Comparison of ENCODE assay signal across 25 cellular contexts in genomic region chr14:61111145-61112130, GRCh38.
DNase-seq lines count a peak whose midpoint lies in the region; ATAC-seq and TF ChIP-seq lines count a peak whose summit lies in the region.
"Had no signal": no experiment of that assay in that cellular context is flagged by ENCODE, and none has a peak within 500 bp of the region (broad histone marks: within the 10 kb centered on the region; RNA-seq: fewer than 3 reads in every experiment).

No MANE protein-coding gene starts in this region.

- intact Hi-C loops in dendritic cell treated with granulocyte-macrophage colony-stimulating factor and Interleukin-4, amounts not matched to agents 40 ng/mL and 50 ng/mL, for 4 days (cut with micrococcal nuclease) = no loop called here
- intact Hi-C loops in tibial artery (cut with DNase I; ENCODE audit: low total_unique reads) = no loop called here

- no peaks in the 10 kb centered on the region for H3K9me3 Mint-ChIP-seq in dendritic cell treated with granulocyte-macrophage colony-stimulating factor and Interleukin-4, amounts not matched to agents 40 ng/mL and 50 ng/mL, for 4 days
- peaks cover 50% of the 10 kb centered on the region for H3K9me3 Mint-ChIP-seq in nephron progenitor cell
- peaks cover 8% of the 10 kb centered on the region for H3K9me3 Mint-ChIP-seq in activated T-helper 17 cell treated with anti-CD3 and anti-CD28 coated beads, Interleukin-2, amount 50 U/mL, for 72 hours
- peaks cover 11% of the 10 kb centered on the region for H3K9me3 Mint-ChIP-seq in activated naive CD8-positive, alpha-beta T cell treated with anti-CD3 and anti-CD28 coated beads for 36 hours
- H3K9me3 Mint-ChIP-seq: stimulated activated naive CD8-positive, alpha-beta T cell treated with anti-CD3 and anti-CD28 coated beads, Interleukin-15, Interleukin-2, amounts not matched to agents 100 ng/mL and 50 ng/mL, for 24 hours had no signal

- H3K27ac Mint-ChIP-seq in dendritic cell treated with granulocyte-macrophage colony-stimulating factor and Interleukin-4, amounts not matched to agents 40 ng/mL and 50 ng/mL, for 4 days = peak overlapping the region; percentile 95
- peak overlapping the region; percentile 89 for H3K27ac Mint-ChIP-seq in nephron progenitor cell
- no peak overlapping the region for H3K27ac Mint-ChIP-seq in activated T-helper 17 cell treated with anti-CD3 and anti-CD28 coated beads, Interleukin-2, amount 50 U/mL, for 72 hours
- H3K27ac Mint-ChIP-seq in activated naive CD8-positive, alpha-beta T cell treated with anti-CD3 and anti-CD28 coated beads for 36 hours = no peak overlapping the region
- H3K27ac Mint-ChIP-seq: activated CD4-positive, alpha-beta T cell treated with anti-CD3 and anti-CD28 coated beads, Interleukin-2, amount 10 ng/mL, durations not matched to agents 24 days and 14 days; CD8-positive, alpha-beta memory T cell; stimulated activated naive CD8-positive, alpha-beta T cell treated with anti-CD3 and anti-CD28 coated beads, Interleukin-15, Interleukin-2, amounts not matched to agents 100 ng/mL and 50 ng/mL, for 24 hours; T-helper 17 cell had no signal

- ATAC-seq in activated T-helper 17 cell treated with anti-CD3 and anti-CD28 coated beads, Interleukin-2, amount 50 U/mL, for 72 hours (replicated peaks) = no peak
- ATAC-seq: GM12878, lower lobe of right lung, Panc1, T-helper 17 cell had no signal

- H3K27ac ChIP-seq in tibial artery = peak overlapping the region; percentile 34 to 71
- H3K27ac ChIP-seq: lower lobe of right lung, ovary, sigmoid colon had no signal

- no peaks in the 10 kb centered on the region for H3K9me3 ChIP-seq in tibial artery
- H3K9me3 ChIP-seq: ovary had no signal

- peaks cover 7% of the 10 kb centered on the region for H3K27me3 Mint-ChIP-seq in dendritic cell treated with granulocyte-macrophage colony-stimulating factor and Interleukin-4, amounts not matched to agents 40 ng/mL and 50 ng/mL, for 4 days
- H3K27me3 Mint-ChIP-seq in nephron progenitor cell (ENCODE audit: low read depth, poor library complexity) = peaks cover 4% of the 10 kb centered on the region
- H3K27me3 Mint-ChIP-seq in activated T-helper 17 cell treated with anti-CD3 and anti-CD28 coated beads, Interleukin-2, amount 50 U/mL, for 72 hours = peaks cover 9% of the 10 kb centered on the region
- H3K27me3 Mint-ChIP-seq in activated naive CD8-positive, alpha-beta T cell treated with anti-CD3 and anti-CD28 coated beads for 36 hours = peaks cover 16% of the 10 kb centered on the region
- H3K27me3 Mint-ChIP-seq: activated CD4-positive, alpha-beta T cell treated with anti-CD3 and anti-CD28 coated beads, Interleukin-2, amount 10 ng/mL, durations not matched to agents 24 days and 14 days had no signal

- H3K27me3 ChIP-seq in tibial artery = no peaks in the 10 kb centered on the region
- H3K27me3 ChIP-seq: ovary had no signal

- DNase-seq in NCI-H2227 treated with DMSO at 0.1 percent for 48 hours (lab: John Stamatoyannopoulos, UW) (peak; percentile 14), nephron progenitor cell (peak; percentile 41), tibial artery (no peak), SHP77 (lab: John Stamatoyannopoulos, UW) (no peak), SIG-M5 treated with dmso at 0.1 percent for 504 hours (lab: John Stamatoyannopoulos, UW; ENCODE audit: unreplicated experiment) (no peak)
- DNase-seq in activated naive CD8-positive, alpha-beta T cell treated with anti-CD3 and anti-CD28 coated beads for 36 hours = no peak
- DNase-seq: activated CD4-positive, alpha-beta T cell treated with anti-CD3 and anti-CD28 coated beads, Interleukin-2, amount 10 ng/mL, durations not matched to agents 24 days and 14 days; activated effector memory CD4-positive, alpha-beta T cell treated with Interleukin-2 at 50 U/mL for 16 hours; CD8-positive, alpha-beta memory T cell; DMS53; lower lobe of right lung; NCI-H1105 treated with DMSO at 0.1 percent for 48 hours; NCI-H2081 treated with DMSO at 0.1 percent for 48 hours; NCI-H510A; ovary; sigmoid colon; stimulated activated CD4-positive, alpha-beta T cell treated with anti-CD3 and anti-CD28 coated beads, Interleukin-2, amount 100 ng/mL, for 48 hours; T-helper 17 cell; trophoblast cell had no signal

- H3K4me3 ChIP-seq in tibial artery = peak overlapping the region; percentile 11 to 30
- H3K4me3 ChIP-seq: GM12878, HAP-1, lower lobe of right lung, ovary, sigmoid colon had no signal

- H3K36me3 Mint-ChIP-seq in dendritic cell treated with granulocyte-macrophage colony-stimulating factor and Interleukin-4, amounts not matched to agents 40 ng/mL and 50 ng/mL, for 4 days (ENCODE audit: low read depth) = peaks cover 48% of the 10 kb centered on the region
- peaks cover 26% of the 10 kb centered on the region for H3K36me3 Mint-ChIP-seq in nephron progenitor cell (ENCODE audit: low read depth)
- H3K36me3 Mint-ChIP-seq in activated T-helper 17 cell treated with anti-CD3 and anti-CD28 coated beads, Interleukin-2, amount 50 U/mL, for 72 hours (ENCODE audit: low read depth) = no peaks in the 10 kb centered on the region
- H3K36me3 Mint-ChIP-seq in activated naive CD8-positive, alpha-beta T cell treated with anti-CD3 and anti-CD28 coated beads for 36 hours = no peaks in the 10 kb centered on the region

- H3K4me3 Mint-ChIP-seq in dendritic cell treated with granulocyte-macrophage colony-stimulating factor and Interleukin-4, amounts not matched to agents 40 ng/mL and 50 ng/mL, for 4 days = no peak overlapping the region
- peak overlapping the region; percentile 45 for H3K4me3 Mint-ChIP-seq in nephron progenitor cell
- no peak overlapping the region for H3K4me3 Mint-ChIP-seq in activated T-helper 17 cell treated with anti-CD3 and anti-CD28 coated beads, Interleukin-2, amount 50 U/mL, for 72 hours
- no peak overlapping the region for H3K4me3 Mint-ChIP-seq in activated naive CD8-positive, alpha-beta T cell treated with anti-CD3 and anti-CD28 coated beads for 36 hours
- H3K4me3 Mint-ChIP-seq: activated CD4-positive, alpha-beta T cell treated with anti-CD3 and anti-CD28 coated beads, Interleukin-2, amount 10 ng/mL, durations not matched to agents 24 days and 14 days; CD8-positive, alpha-beta memory T cell; stimulated activated naive CD8-positive, alpha-beta T cell treated with anti-CD3 and anti-CD28 coated beads, Interleukin-15, Interleukin-2, amounts not matched to agents 100 ng/mL and 50 ng/mL, for 24 hours; T-helper 17 cell had no signal

- H3K4me1 ChIP-seq in tibial artery = peaks cover 0 to 18% (median 10%) of the 10 kb centered on the region in 4 donors
- H3K4me1 ChIP-seq: HAP-1 had no signal

- TF ChIP-seq CTCF in nephron progenitor cell (IDR thresholded peaks at IDR 0.05) (no peak), tibial artery (IDR thresholded peaks at IDR 0.05) (no peak)

- H3K4me1 Mint-ChIP-seq in dendritic cell treated with granulocyte-macrophage colony-stimulating factor and Interleukin-4, amounts not matched to agents 40 ng/mL and 50 ng/mL, for 4 days (ENCODE audit: low read depth) = peaks cover 75% of the 10 kb centered on the region
- H3K4me1 Mint-ChIP-seq in nephron progenitor cell = peaks cover 59% of the 10 kb centered on the region
- H3K4me1 Mint-ChIP-seq in activated T-helper 17 cell treated with anti-CD3 and anti-CD28 coated beads, Interleukin-2, amount 50 U/mL, for 72 hours = no peaks in the 10 kb centered on the region
- H3K4me1 Mint-ChIP-seq in activated naive CD8-positive, alpha-beta T cell treated with anti-CD3 and anti-CD28 coated beads for 36 hours = no peaks in the 10 kb centered on the region
- H3K4me1 Mint-ChIP-seq: CD8-positive, alpha-beta memory T cell had no signal

- H3K36me3 ChIP-seq in tibial artery = no peaks in the 10 kb centered on the region
- H3K36me3 ChIP-seq: HAP-1, lower lobe of right lung, ovary, sigmoid colon had no signal

Comparison
In these comparisons a context has a peak if more than half of its experiments do, and no peak if none do; other contexts are left out.
1. DNase-seq: peak in NCI-H2227 treated with DMSO at 0.1 percent for 48 hours (single experiment) and nephron progenitor cell (single experiment); none in tibial artery (0 of 2), SHP77 (0 of 2), SIG-M5 treated with dmso at 0.1 percent for 504 hours (single experiment) and activated naive CD8-positive, alpha-beta T cell treated with anti-CD3 and anti-CD28 coated beads for 36 hours (single experiment).
2. H3K27ac Mint-ChIP-seq: peak in dendritic cell treated with granulocyte-macrophage colony-stimulating factor and Interleukin-4, amounts not matched to agents 40 ng/mL and 50 ng/mL, for 4 days (single experiment) and nephron progenitor cell (single experiment); none in activated T-helper 17 cell treated with anti-CD3 and anti-CD28 coated beads, Interleukin-2, amount 50 U/mL, for 72 hours (single experiment) and activated naive CD8-positive, alpha-beta T cell treated with anti-CD3 and anti-CD28 coated beads for 36 hours (single experiment).